Comparison of ENCODE assay signal across 1 cellular context in the genomic region with DNA sequence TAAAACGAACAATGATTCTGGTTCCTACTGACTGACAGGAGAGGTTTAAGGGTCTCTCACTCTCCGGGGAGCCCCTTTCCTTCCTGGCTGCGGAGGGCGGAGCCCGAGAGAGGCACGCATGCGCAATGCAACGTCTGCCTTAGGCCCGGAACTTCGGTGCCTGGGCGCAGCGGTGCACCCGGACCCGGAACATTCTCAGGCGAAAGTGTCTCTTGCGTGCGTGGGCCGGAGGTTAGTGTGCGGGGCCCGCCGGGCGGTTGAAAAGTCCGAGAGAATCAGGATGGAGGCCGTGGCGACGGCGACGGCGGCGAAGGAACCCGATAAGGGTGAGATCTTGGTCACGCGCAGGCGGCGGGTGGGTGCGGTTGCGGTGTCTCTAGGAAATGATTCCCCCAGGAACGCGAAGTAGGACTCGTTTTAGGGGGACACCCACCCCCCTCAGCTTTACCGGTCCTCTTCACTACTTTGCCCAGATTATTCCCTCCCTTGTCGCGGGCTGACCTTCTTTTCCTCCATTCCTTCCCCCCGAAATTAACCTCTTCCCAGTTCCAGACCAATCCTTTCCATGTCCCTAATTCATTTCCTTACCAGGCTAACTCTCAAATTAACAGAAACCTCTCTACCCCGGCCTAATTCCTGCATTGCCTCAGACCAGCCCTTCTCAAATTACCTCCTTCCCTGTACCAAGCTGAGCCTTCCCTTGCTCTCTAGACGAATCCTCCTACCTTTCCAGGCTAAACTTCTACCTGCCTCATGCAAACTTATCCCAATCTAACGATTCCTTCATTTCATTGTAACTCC.
A peak's percentile ranks its signal among the peaks of the same experiment; 100 is the strongest.
TF ChIP-seq lines count a peak whose summit lies in the region.

A gene (plus strand): TSS at position 142 of the 801 bp plus-strand sequence. CDS start 139 bp downstream, at position 281.

TF ChIP-seq in GM12878, 131 proteins besides CTCF, POLR2A, EP300 and RAD21 (continued from another document and continues in another):
- TF ChIP-seq, protein P1, sequence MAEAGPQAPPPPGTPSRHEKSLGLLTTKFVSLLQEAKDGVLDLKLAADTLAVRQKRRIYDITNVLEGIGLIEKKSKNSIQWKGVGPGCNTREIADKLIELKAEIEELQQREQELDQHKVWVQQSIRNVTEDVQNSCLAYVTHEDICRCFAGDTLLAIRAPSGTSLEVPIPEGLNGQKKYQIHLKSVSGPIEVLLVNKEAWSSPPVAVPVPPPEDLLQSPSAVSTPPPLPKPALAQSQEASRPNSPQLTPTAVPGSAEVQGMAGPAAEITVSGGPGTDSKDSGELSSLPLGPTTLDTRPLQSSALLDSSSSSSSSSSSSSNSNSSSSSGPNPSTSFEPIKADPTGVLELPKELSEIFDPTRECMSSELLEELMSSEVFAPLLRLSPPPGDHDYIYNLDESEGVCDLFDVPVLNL (IDR thresholded peaks at IDR 0.05; ENCODE audit: low read depth, low read length): no peak
- TF ChIP-seq ZNF207 (IDR thresholded peaks at IDR 0.05; ENCODE audit: borderline replicate concordance) (peak; percentile 83), POLR2AphosphoS5 (IDR thresholded peaks at IDR 0.05; ENCODE audit: low read length) (peak; percentile 94), POU2F2 (IDR thresholded peaks at IDR 0.05; ENCODE audit: borderline replicate concordance, low read depth, low read length) (peak; percentile 84; the same call in 2 of the 3 replicates), KDM1A (IDR thresholded peaks at IDR 0.05; ENCODE audit: borderline replicate concordance) (no peak), BCL11A (IDR thresholded peaks at IDR 0.05; ENCODE audit: low read depth, low read length) (0 out of 2 replicates have a peak, but pooled peaks have one; percentile 25), ZNF274 (IDR thresholded peaks at IDR 0.05; ENCODE audit: insufficient read depth, insufficient read length) (no peak), SIN3A (IDR thresholded peaks at IDR 0.05; ENCODE audit: low read depth, low read length) (peak; percentile 82; the same call in 1 of the 2 replicates), RCOR1 (conservative IDR thresholded peaks at IDR 0.05; ENCODE audit: low read depth, low read length) (no peak), IKZF1 (conservative IDR thresholded peaks at IDR 0.05) (peak; percentile 93), CHD1 (IDR thresholded peaks at IDR 0.05; ENCODE audit: low read depth, low read length) (no peak), RBBP5 (conservative IDR thresholded peaks at IDR 0.05) (no peak), NR2C2 (IDR thresholded peaks at IDR 0.05; ENCODE audit: borderline replicate concordance, control insufficient read depth, insufficient read length, low read depth) (no peak), FOXM1 (IDR thresholded peaks at IDR 0.05; ENCODE audit: low read depth, low read length) (peak; percentile 61; the same call in 1 of the 2 replicates), KLF5 (IDR thresholded peaks at IDR 0.05; ENCODE audit: partially characterized antibody) (peak; percentile 55), MYC (IDR thresholded peaks at IDR 0.05; ENCODE audit: insufficient read depth, insufficient read length, insufficient replicate concordance, low read length, severe bottlenecking) (no peak), BRCA1 (IDR thresholded peaks at IDR 0.05; ENCODE audit: low read depth, low read length) (no peak), TCF7 (IDR thresholded peaks at IDR 0.05; ENCODE audit: borderline replicate concordance) (peak; percentile 57; the same call in 1 of the 2 replicates), SMARCA5 (IDR thresholded peaks at IDR 0.05) (peak; percentile 78), NFXL1 (IDR thresholded peaks at IDR 0.05; ENCODE audit: borderline replicate concordance) (no peak), NRF1 (conservative IDR thresholded peaks at IDR 0.05; ENCODE audit: low read depth, low read length) (peak; percentile 84), ASH2L (IDR thresholded peaks at IDR 0.05; ENCODE audit: borderline replicate concordance, low read depth) (0 out of 2 replicates have a peak, but pooled peaks have one; percentile 88), ESRRA (IDR thresholded peaks at IDR 0.05; ENCODE audit: low read length) (peak; percentile 57; the same call in 1 of the 2 replicates), EZH2 (IDR thresholded peaks at IDR 0.05; ENCODE audit: borderline replicate concordance, control insufficient read depth, low read depth, low read length) (no peak), PML (IDR thresholded peaks at IDR 0.05; ENCODE audit: low read length) (peak; percentile 89; the same call in 1 of the 2 replicates), PAX8 (IDR thresholded peaks at IDR 0.05) (no peak), NFIC (IDR thresholded peaks at IDR 0.05; ENCODE audit: low read depth, low read length) (no peak; the same call in 1 of the 2 replicates), BMI1 (IDR thresholded peaks at IDR 0.05; ENCODE audit: borderline replicate concordance) (no peak), RB1 (IDR thresholded peaks at IDR 0.05; ENCODE audit: borderline replicate concordance) (peak; percentile 96; the same call in 1 of the 2 replicates), ATF7 (IDR thresholded peaks at IDR 0.05; ENCODE audit: low read depth) (0 out of 2 replicates have a peak, but pooled peaks have one; percentile 40)
- TF ChIP-seq, protein P2, sequence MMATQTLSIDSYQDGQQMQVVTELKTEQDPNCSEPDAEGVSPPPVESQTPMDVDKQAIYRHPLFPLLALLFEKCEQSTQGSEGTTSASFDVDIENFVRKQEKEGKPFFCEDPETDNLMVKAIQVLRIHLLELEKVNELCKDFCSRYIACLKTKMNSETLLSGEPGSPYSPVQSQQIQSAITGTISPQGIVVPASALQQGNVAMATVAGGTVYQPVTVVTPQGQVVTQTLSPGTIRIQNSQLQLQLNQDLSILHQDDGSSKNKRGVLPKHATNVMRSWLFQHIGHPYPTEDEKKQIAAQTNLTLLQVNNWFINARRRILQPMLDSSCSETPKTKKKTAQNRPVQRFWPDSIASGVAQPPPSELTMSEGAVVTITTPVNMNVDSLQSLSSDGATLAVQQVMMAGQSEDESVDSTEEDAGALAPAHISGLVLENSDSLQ (IDR thresholded peaks at IDR 0.05): peak; percentile 88
- TF ChIP-seq, protein P3, sequence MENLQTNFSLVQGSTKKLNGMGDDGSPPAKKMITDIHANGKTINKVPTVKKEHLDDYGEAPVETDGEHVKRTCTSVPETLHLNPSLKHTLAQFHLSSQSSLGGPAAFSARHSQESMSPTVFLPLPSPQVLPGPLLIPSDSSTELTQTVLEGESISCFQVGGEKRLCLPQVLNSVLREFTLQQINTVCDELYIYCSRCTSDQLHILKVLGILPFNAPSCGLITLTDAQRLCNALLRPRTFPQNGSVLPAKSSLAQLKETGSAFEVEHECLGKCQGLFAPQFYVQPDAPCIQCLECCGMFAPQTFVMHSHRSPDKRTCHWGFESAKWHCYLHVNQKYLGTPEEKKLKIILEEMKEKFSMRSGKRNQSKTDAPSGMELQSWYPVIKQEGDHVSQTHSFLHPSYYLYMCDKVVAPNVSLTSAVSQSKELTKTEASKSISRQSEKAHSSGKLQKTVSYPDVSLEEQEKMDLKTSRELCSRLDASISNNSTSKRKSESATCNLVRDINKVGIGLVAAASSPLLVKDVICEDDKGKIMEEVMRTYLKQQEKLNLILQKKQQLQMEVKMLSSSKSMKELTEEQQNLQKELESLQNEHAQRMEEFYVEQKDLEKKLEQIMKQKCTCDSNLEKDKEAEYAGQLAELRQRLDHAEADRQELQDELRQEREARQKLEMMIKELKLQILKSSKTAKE (IDR thresholded peaks at IDR 0.05; ENCODE audit: low read depth, poor library complexity, severe bottlenecking): peak; percentile 73
- TF ChIP-seq, protein P4, sequence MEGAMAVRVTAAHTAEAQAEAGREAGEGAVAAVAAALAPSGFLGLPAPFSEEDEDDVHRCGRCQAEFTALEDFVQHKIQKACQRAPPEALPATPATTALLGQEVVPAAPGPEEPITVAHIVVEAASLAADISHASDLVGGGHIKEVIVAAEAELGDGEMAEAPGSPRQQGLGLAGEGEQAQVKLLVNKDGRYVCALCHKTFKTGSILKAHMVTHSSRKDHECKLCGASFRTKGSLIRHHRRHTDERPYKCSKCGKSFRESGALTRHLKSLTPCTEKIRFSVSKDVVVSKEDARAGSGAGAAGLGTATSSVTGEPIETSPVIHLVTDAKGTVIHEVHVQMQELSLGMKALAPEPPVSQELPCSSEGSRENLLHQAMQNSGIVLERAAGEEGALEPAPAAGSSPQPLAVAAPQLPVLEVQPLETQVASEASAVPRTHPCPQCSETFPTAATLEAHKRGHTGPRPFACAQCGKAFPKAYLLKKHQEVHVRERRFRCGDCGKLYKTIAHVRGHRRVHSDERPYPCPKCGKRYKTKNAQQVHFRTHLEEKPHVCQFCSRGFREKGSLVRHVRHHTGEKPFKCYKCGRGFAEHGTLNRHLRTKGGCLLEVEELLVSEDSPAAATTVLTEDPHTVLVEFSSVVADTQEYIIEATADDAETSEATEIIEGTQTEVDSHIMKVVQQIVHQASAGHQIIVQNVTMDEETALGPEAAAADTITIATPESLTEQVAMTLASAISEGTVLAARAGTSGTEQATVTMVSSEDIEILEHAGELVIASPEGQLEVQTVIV (IDR thresholded peaks at IDR 0.05; ENCODE audit: borderline replicate concordance, partially characterized antibody): peak; percentile 62
- TF ChIP-seq, protein P5, sequence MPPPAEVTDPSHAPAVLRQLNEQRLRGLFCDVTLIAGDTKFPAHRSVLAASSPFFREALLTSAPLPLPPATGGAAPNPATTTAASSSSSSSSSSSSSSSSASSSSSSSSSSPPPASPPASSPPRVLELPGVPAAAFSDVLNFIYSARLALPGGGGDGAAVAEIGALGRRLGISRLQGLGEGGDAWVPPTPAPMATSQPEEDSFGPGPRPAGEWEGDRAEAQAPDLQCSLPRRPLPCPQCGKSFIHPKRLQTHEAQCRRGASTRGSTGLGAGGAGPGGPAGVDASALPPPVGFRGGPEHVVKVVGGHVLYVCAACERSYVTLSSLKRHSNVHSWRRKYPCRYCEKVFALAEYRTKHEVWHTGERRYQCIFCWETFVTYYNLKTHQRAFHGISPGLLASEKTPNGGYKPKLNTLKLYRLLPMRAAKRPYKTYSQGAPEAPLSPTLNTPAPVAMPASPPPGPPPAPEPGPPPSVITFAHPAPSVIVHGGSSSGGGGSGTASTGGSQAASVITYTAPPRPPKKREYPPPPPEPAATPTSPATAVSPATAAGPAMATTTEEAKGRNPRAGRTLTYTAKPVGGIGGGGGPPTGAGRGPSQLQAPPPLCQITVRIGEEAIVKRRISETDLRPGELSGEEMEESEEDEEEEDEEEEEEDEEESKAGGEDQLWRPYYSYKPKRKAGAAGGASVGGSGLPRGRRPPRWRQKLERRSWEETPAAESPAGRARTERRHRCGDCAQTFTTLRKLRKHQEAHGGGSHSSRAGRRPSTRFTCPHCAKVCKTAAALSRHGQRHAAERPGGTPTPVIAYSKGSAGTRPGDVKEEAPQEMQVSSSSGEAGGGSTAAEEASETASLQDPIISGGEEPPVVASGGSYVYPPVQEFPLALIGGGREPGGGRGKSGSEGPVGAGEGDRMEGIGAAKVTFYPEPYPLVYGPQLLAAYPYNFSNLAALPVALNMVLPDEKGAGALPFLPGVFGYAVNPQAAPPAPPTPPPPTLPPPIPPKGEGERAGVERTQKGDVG (CRISPR knock-in tag; IDR thresholded peaks at IDR 0.05): no peak
- TF ChIP-seq, protein P6, sequence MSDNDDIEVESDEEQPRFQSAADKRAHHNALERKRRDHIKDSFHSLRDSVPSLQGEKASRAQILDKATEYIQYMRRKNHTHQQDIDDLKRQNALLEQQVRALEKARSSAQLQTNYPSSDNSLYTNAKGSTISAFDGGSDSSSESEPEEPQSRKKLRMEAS (IDR thresholded peaks at IDR 0.05; ENCODE audit: low read depth, low read length): no peak; the same call in 1 of the 2 replicates
- TF ChIP-seq, protein P7, sequence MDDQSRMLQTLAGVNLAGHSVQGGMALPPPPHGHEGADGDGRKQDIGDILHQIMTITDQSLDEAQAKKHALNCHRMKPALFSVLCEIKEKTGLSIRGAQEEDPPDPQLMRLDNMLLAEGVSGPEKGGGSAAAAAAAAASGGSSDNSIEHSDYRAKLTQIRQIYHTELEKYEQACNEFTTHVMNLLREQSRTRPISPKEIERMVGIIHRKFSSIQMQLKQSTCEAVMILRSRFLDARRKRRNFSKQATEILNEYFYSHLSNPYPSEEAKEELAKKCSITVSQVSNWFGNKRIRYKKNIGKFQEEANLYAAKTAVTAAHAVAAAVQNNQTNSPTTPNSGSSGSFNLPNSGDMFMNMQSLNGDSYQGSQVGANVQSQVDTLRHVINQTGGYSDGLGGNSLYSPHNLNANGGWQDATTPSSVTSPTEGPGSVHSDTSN (IDR thresholded peaks at IDR 0.05; ENCODE audit: insufficient replicate concordance, low read depth, low read length): no peak
- TF ChIP-seq, protein P8, sequence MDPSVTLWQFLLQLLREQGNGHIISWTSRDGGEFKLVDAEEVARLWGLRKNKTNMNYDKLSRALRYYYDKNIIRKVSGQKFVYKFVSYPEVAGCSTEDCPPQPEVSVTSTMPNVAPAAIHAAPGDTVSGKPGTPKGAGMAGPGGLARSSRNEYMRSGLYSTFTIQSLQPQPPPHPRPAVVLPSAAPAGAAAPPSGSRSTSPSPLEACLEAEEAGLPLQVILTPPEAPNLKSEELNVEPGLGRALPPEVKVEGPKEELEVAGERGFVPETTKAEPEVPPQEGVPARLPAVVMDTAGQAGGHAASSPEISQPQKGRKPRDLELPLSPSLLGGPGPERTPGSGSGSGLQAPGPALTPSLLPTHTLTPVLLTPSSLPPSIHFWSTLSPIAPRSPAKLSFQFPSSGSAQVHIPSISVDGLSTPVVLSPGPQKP (IDR thresholded peaks at IDR 0.05; ENCODE audit: low read depth, low read length): peak; percentile 36
- TF ChIP-seq, protein P9, sequence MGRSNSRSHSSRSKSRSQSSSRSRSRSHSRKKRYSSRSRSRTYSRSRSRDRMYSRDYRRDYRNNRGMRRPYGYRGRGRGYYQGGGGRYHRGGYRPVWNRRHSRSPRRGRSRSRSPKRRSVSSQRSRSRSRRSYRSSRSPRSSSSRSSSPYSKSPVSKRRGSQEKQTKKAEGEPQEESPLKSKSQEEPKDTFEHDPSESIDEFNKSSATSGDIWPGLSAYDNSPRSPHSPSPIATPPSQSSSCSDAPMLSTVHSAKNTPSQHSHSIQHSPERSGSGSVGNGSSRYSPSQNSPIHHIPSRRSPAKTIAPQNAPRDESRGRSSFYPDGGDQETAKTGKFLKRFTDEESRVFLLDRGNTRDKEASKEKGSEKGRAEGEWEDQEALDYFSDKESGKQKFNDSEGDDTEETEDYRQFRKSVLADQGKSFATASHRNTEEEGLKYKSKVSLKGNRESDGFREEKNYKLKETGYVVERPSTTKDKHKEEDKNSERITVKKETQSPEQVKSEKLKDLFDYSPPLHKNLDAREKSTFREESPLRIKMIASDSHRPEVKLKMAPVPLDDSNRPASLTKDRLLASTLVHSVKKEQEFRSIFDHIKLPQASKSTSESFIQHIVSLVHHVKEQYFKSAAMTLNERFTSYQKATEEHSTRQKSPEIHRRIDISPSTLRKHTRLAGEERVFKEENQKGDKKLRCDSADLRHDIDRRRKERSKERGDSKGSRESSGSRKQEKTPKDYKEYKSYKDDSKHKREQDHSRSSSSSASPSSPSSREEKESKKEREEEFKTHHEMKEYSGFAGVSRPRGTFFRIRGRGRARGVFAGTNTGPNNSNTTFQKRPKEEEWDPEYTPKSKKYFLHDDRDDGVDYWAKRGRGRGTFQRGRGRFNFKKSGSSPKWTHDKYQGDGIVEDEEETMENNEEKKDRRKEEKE (IDR thresholded peaks at IDR 0.05): no peak
